Comparison of ENCODE assay signal across 1 cellular context in genomic region chr2:44578401-44579135, GRCh38.
TF ChIP-seq lines count a peak whose summit lies in the region.

No MANE protein-coding gene starts in this region.

TF ChIP-seq in SK-N-SH treated with all-trans-retinoic acid at 6 μM for 48 hours, 23 proteins besides CTCF, POLR2A, EP300 and RAD21 (continued from another document):
- no peak for TF ChIP-seq POU6F1 (CRISPR knock-in tag; IDR thresholded peaks at IDR 0.05; ENCODE audit: borderline replicate concordance, low read depth)
- no peak for TF ChIP-seq BACH2 (CRISPR knock-in tag; IDR thresholded peaks at IDR 0.05; ENCODE audit: borderline replicate concordance)
- TF ChIP-seq PPARA (CRISPR knock-in tag; IDR thresholded peaks at IDR 0.05; ENCODE audit: borderline replicate concordance): no peak
- TF ChIP-seq CREB5 (CRISPR knock-in tag; IDR thresholded peaks at IDR 0.05; ENCODE audit: low read depth): no peak
